In the genomic region with DNA sequence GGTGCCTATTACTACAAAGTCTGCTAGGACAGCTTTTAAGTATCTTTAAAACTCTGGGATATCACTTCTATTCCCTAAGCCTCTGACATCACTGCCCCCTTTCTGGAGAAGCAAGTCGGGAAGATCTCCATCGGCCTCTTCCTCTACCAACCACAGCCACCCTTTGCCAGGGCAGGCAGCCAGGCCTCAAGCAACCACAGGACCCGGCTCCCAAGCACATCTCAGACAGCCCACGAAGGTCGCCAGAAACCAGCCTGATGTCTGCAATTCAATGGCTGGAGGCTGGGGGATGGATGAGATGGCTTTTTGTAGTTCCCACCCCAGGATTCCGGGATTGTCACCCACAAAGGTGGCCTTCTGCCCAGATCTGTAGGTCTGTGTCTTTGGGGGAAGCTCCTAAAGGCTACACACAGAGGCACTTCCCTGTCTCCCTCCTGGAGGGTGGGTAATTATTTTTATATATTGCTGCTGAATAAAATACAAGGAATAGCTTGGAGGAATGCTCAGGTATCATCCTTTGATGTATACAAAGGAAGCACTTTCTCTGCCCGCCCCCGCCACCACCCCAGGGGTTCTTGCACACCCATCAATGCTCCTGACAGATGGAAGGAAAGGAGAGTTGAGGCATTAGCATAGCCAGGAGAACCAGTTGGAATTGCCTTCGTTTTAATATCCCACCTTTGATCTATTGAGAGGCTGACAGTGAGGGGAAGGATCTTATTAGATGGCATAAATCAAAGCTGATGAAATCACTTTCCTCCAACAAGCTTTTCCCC, we compare ENCODE assay signal across 1 cellular context.
TF ChIP-seq lines count a peak whose summit lies in the region.

No MANE protein-coding gene starts in this region.

TF ChIP-seq in H1, 55 proteins besides CTCF, POLR2A, EP300 and RAD21:
- TF ChIP-seq SP2 (IDR thresholded peaks at IDR 0.05; ENCODE audit: low read length) (no peak), ASH2L (IDR thresholded peaks at IDR 0.05; ENCODE audit: low read length) (no peak), EZH2 (IDR thresholded peaks at IDR 0.05; ENCODE audit: low read depth, low read length, severe bottlenecking) (no peak), RFX5 (IDR thresholded peaks at IDR 0.05; ENCODE audit: borderline replicate concordance, low read depth, low read length) (no peak), CTBP2 (IDR thresholded peaks at IDR 0.05; ENCODE audit: borderline replicate concordance, insufficient read depth, insufficient read length, low read length) (no peak), SP4 (IDR thresholded peaks at IDR 0.05; ENCODE audit: low read length) (no peak), TAF1 (IDR thresholded peaks at IDR 0.05; ENCODE audit: low read depth, low read length) (no peak), CHD1 (IDR thresholded peaks at IDR 0.05; ENCODE audit: low read depth, low read length) (no peak), SIN3A (conservative IDR thresholded peaks at IDR 0.05 in 1 of 2, IDR thresholded peaks at IDR 0.05 in 1 of 2; ENCODE audit: low read depth in 1 of 2, low read length in 2 of 2) (no peak), BACH1 (IDR thresholded peaks at IDR 0.05; ENCODE audit: low read length) (no peak)
